Comparison of ENCODE assay signal across 8 cellular contexts in genomic region chr11:7892059-7892699, GRCh38. TPM values are rescaled to one million over a fixed set of nuclear protein-coding genes. Genes with fewer than 3 reads are reported as not detected.
DNase-seq lines count a peak whose midpoint lies in the region; ATAC-seq and TF ChIP-seq lines count a peak whose summit lies in the region.

No MANE protein-coding gene starts in this region.

- TF ChIP-seq CTCF in chondrocyte (IDR thresholded peaks at IDR 0.05): no peak
- no peak for TF ChIP-seq CTCF in GM10248 (IDR thresholded peaks at IDR 0.05; ENCODE audit: control extremely low read depth, extremely low read depth, low read depth, missing control alignments)

- H3K27ac Mint-ChIP-seq in chondrocyte (ENCODE audit: unreplicated experiment): peak overlapping the region; percentile 86

- DNase-seq in AG08395 (ENCODE audit: low spot score) (peak; percentile 69), chondrocyte (ENCODE audit: low spot score) (no peak), ureter (ENCODE audit: low spot score) (no peak), GM10248 (ENCODE audit: extremely low spot score) (no peak)
- no peak for DNase-seq in activated CD4-positive, alpha-beta T cell treated with anti-CD3 and anti-CD28 coated beads for 4 hours
- no peak for DNase-seq in activated CD4-positive, CD25-positive, alpha-beta regulatory T cell treated with anti-CD3 and anti-CD28 coated beads, Interleukin-2, amount 50 U/mL, for 72 hours

- POLR2A ChIA-PET in GM10248 (lab: Yijun Ruan, JAX): no interaction called here

- ATAC-seq in GM21367 (IDR thresholded peaks at IDR 0.05; ENCODE audit: unreplicated experiment) (peak; percentile 56), HG03520 (IDR thresholded peaks at IDR 0.05; ENCODE audit: unreplicated experiment) (peak; percentile 56)

- H3K36me3 Mint-ChIP-seq in chondrocyte (ENCODE audit: low read depth): no peaks in the 10 kb centered on the region

- H3K9me3 Mint-ChIP-seq in chondrocyte (ENCODE audit: low read depth): peaks cover 3% of the 10 kb centered on the region

- CTCF ChIA-PET in GM10248 (lab: Yijun Ruan, JAX): interaction anchor here (0.6 to 7.0 kb wide), 12 partner anchors 9 to 207 kb away, joined by 3 to 72 read pairs (median 8); partner anchors contain the start of gene EIF3F

- H3K4me3 Mint-ChIP-seq in chondrocyte (ENCODE audit: unreplicated experiment): no peak overlapping the region

- peaks cover 67% of the 10 kb centered on the region for H3K4me1 Mint-ChIP-seq in chondrocyte (ENCODE audit: low read depth)

- no peaks in the 10 kb centered on the region for H3K27me3 Mint-ChIP-seq in chondrocyte (ENCODE audit: low read depth)

RNA-seq across cellular contexts. Expression of gene OR10A6, which starts 38.9 kb away (rescaled TPM):
- total RNA-seq in chondrocyte: not detected in 3 replicates
- not detected for total RNA-seq in ureter

RNA-seq across cellular contexts. Expression of gene OR10A3, which starts 49.3 kb away (rescaled TPM):
- not detected in 3 replicates for total RNA-seq in chondrocyte
- not detected for total RNA-seq in ureter
